ENCODE assay signal across 1 cellular context in genomic region chr4:142142403-142142802, GRCh38.
TF ChIP-seq lines count a peak whose summit lies in the region.

No MANE protein-coding gene starts in this region.

TF ChIP-seq in endothelial cell of umbilical vein, 7 proteins besides CTCF, POLR2A, EP300 and RAD21 (continued from another document):
- TF ChIP-seq GATA2 (IDR thresholded peaks at IDR 0.05; ENCODE audit: insufficient read depth, insufficient read length, low read depth, low read length) (no peak), EZH2 (IDR thresholded peaks at IDR 0.05; ENCODE audit: borderline replicate concordance, low read depth, low read length, severe bottlenecking) (no peak)
